Comparison of ENCODE assay signal across 1 cellular context in the genomic region with DNA sequence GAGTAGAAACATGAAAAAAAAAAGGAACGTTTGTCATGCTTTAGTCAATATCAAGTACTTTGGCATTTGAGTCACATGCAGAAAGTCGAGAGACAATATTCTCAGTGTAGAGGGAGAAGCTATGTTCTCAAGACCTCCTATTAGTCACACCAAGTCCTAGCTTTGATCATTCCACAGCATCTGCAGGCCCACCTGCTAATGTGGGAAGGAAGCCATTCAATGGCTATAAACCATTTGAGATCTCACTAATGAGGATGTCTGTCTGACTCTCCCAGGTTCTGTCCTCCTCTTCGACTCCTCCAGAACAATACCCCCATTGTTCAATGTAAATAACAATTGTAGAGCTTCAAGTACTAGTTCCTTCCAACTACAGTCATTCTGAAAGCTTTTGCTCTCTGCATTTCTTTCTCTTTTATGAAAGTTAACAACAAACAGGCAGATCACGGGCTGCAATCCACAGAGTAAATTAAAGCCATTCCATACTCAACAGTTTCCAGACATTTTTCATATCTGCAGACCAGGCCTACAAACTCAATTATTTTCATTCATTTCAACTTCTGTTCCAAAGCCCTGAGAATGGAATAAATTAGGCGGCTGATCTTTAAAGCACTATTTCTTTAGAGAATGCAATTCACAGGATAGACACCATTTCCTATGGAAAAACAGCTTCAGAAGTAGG.
TF ChIP-seq lines count a peak whose summit lies in the region.

No MANE protein-coding gene starts in this region.

TF ChIP-seq in GM12878, 131 proteins besides CTCF, POLR2A, EP300 and RAD21 (continued from another document):
- TF ChIP-seq PRDM15 (CRISPR knock-in tag; IDR thresholded peaks at IDR 0.05): no peak
- TF ChIP-seq, protein P1, sequence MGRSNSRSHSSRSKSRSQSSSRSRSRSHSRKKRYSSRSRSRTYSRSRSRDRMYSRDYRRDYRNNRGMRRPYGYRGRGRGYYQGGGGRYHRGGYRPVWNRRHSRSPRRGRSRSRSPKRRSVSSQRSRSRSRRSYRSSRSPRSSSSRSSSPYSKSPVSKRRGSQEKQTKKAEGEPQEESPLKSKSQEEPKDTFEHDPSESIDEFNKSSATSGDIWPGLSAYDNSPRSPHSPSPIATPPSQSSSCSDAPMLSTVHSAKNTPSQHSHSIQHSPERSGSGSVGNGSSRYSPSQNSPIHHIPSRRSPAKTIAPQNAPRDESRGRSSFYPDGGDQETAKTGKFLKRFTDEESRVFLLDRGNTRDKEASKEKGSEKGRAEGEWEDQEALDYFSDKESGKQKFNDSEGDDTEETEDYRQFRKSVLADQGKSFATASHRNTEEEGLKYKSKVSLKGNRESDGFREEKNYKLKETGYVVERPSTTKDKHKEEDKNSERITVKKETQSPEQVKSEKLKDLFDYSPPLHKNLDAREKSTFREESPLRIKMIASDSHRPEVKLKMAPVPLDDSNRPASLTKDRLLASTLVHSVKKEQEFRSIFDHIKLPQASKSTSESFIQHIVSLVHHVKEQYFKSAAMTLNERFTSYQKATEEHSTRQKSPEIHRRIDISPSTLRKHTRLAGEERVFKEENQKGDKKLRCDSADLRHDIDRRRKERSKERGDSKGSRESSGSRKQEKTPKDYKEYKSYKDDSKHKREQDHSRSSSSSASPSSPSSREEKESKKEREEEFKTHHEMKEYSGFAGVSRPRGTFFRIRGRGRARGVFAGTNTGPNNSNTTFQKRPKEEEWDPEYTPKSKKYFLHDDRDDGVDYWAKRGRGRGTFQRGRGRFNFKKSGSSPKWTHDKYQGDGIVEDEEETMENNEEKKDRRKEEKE (IDR thresholded peaks at IDR 0.05): no peak
- peak; percentile 51; the same call in 1 of the 2 replicates for TF ChIP-seq BCL11A (IDR thresholded peaks at IDR 0.05; ENCODE audit: low read depth, low read length)
